In genomic region chr10:10017716-10018115, GRCh38 we compare ENCODE assay signal across 33 cellular contexts.
"Had no signal": no experiment of that assay in that cellular context is flagged by ENCODE, and none has a peak within 500 bp of the region (broad histone marks: within the 10 kb centered on the region; RNA-seq: fewer than 3 reads in every experiment).

No MANE protein-coding gene starts in this region.

- H3K4me1 Mint-ChIP-seq: activated naive CD4-positive, alpha-beta T cell treated with anti-CD3 and anti-CD28 coated beads, Interleukin-2, amount 10 ng/mL, durations not matched to agents 7 days and 5 days; activated naive CD4-positive, alpha-beta T cell treated with anti-CD3 and anti-CD28 coated beads, Interleukin-2, amount 50 U/mL, for 24 hours; activated naive CD8-positive, alpha-beta T cell treated with anti-CD3 and anti-CD28 coated beads for 36 hours; activated naive CD8-positive, alpha-beta T cell treated with anti-CD3 and anti-CD28 coated beads, Interleukin-2, amount 10 ng/mL, durations not matched to agents 7 days and 5 days; activated naive CD8-positive, alpha-beta T cell treated with anti-CD3 and anti-CD28 coated beads, Interleukin-2, amount 50 U/mL, for 24 hours; activated T-helper 17 cell treated with anti-CD3 and anti-CD28 coated beads, Interleukin-2, amount 50 U/mL, for 72 hours; brain; central memory CD8-positive, alpha-beta T cell had no signal

- H3K4me3 Mint-ChIP-seq: activated naive CD4-positive, alpha-beta T cell treated with anti-CD3 and anti-CD28 coated beads, Interleukin-2, amount 10 ng/mL, durations not matched to agents 7 days and 5 days; activated naive CD4-positive, alpha-beta T cell treated with anti-CD3 and anti-CD28 coated beads, Interleukin-2, amount 50 U/mL, for 24 hours; activated naive CD8-positive, alpha-beta T cell; activated naive CD8-positive, alpha-beta T cell treated with anti-CD3 and anti-CD28 coated beads for 36 hours; activated naive CD8-positive, alpha-beta T cell treated with anti-CD3 and anti-CD28 coated beads, Interleukin-2, amount 10 ng/mL, durations not matched to agents 7 days and 5 days; activated naive CD8-positive, alpha-beta T cell treated with anti-CD3 and anti-CD28 coated beads, Interleukin-2, amount 50 U/mL, for 24 hours; activated T-cell treated with anti-CD3 and anti-CD28 coated beads, Interleukin-2, amount 50 U/mL, for 24 hours; activated T-cell treated with anti-CD3 and anti-CD28 coated beads, Interleukin-2, amount 50 U/mL, for 4 hours; activated T-cell treated with anti-CD3 and anti-CD28 coated beads, Interleukin-2, amount 50 U/mL, for 72 hours; activated T-helper 1 cell treated with anti-CD3 and anti-CD28 coated beads, Interleukin-12 subunit alpha, Interleukin-12 subunit beta, Interleukin-2, Interleukin-4 antibody, amounts not matched to agents 30 ng/mL and 10 ng/mL and 1 ng/mL, durations not matched to agents 14 hours and 24 hours and 36 hours; activated T-helper 17 cell treated with anti-CD3 and anti-CD28 coated beads, Interleukin-2, amount 50 U/mL, for 72 hours; brain; central memory CD8-positive, alpha-beta T cell had no signal

- H3K36me3 Mint-ChIP-seq: activated naive CD4-positive, alpha-beta T cell treated with anti-CD3 and anti-CD28 coated beads, Interleukin-2, amount 10 ng/mL, durations not matched to agents 7 days and 5 days; activated naive CD4-positive, alpha-beta T cell treated with anti-CD3 and anti-CD28 coated beads, Interleukin-2, amount 50 U/mL, for 24 hours; activated naive CD8-positive, alpha-beta T cell; activated naive CD8-positive, alpha-beta T cell treated with anti-CD3 and anti-CD28 coated beads for 36 hours; activated naive CD8-positive, alpha-beta T cell treated with anti-CD3 and anti-CD28 coated beads, Interleukin-2, amount 10 ng/mL, durations not matched to agents 7 days and 5 days had no signal

- H3K9me3 Mint-ChIP-seq: activated T-cell treated with anti-CD3 and anti-CD28 coated beads, Interleukin-2, amount 50 U/mL, for 24 hours; activated T-cell treated with anti-CD3 and anti-CD28 coated beads, Interleukin-2, amount 50 U/mL, for 4 hours; activated T-helper 2 cell treated with anti-CD3 and anti-CD28 coated beads, Interferon-gamma antibody, Interleukin-2, Interleukin-4, amounts not matched to agents 10 μg/mL and 5 μg/mL and 100 μg/mL, durations not matched to agents 14 hours and 24 hours and 36 hours had no signal

- DNase-seq: activated effector memory CD4-positive, alpha-beta T cell treated with anti-CD3 and anti-CD28 coated beads, Interleukin-2, amount 50 U/mL, for 16 hours; activated effector memory CD4-positive, alpha-beta T cell treated with Interleukin-2 at 50 U/mL for 16 hours; activated gamma-delta T cell; activated gamma-delta T cell treated with Interleukin-2 at 50 U/mL for 16 hours; activated naive CD4-positive, alpha-beta T cell; activated naive CD4-positive, alpha-beta T cell treated with anti-CD3 and anti-CD28 coated beads, Interleukin-2, amount 10 ng/mL, durations not matched to agents 7 days and 5 days; activated naive CD4-positive, alpha-beta T cell treated with Interleukin-2 at 50 U/mL for 16 hours; activated naive CD8-positive, alpha-beta T cell treated with anti-CD3 and anti-CD28 coated beads for 36 hours; activated naive CD8-positive, alpha-beta T cell treated with anti-CD3 and anti-CD28 coated beads, Interleukin-2, amount 10 ng/mL, durations not matched to agents 7 days and 5 days; activated naive CD8-positive, alpha-beta T cell treated with anti-CD3 and anti-CD28 coated beads, Interleukin-2, amount 50 U/mL, for 24 hours; activated T-cell treated with anti-CD3 and anti-CD28 coated beads for 4 hours; activated T-cell treated with anti-CD3 and anti-CD28 coated beads, Interleukin-2, amount 50 U/mL, for 1 hour; activated T-cell treated with anti-CD3 and anti-CD28 coated beads, Interleukin-2, amount 50 U/mL, for 24 hours; activated T-cell treated with anti-CD3 and anti-CD28 coated beads, Interleukin-2, amount 50 U/mL, for 4 hours; activated T-cell treated with anti-CD3 and anti-CD28 coated beads, Interleukin-2, amount 50 U/mL, for 48 hours; activated T-cell treated with anti-CD3 and anti-CD28 coated beads, Interleukin-2, amount 50 U/mL, for 72 hours; adrenal gland; amniotic stem cell; amygdala; anterior cingulate cortex; aorta; body of pancreas; brain microvascular endothelial cell; central memory CD4-positive, alpha-beta T cell; cerebellar nuclear complex had no signal

- H3K27me3 Mint-ChIP-seq: activated naive CD4-positive, alpha-beta T cell treated with anti-CD3 and anti-CD28 coated beads, Interleukin-2, amount 10 ng/mL, durations not matched to agents 7 days and 5 days; activated naive CD8-positive, alpha-beta T cell treated with anti-CD3 and anti-CD28 coated beads, Interleukin-2, amount 50 U/mL, for 24 hours; activated T-cell treated with anti-CD3 and anti-CD28 coated beads, Interleukin-2, amount 50 U/mL, for 24 hours; brain; central memory CD8-positive, alpha-beta T cell had no signal

- H3K27ac Mint-ChIP-seq: activated naive CD4-positive, alpha-beta T cell treated with anti-CD3 and anti-CD28 coated beads, Interleukin-2, amount 10 ng/mL, durations not matched to agents 7 days and 5 days; activated naive CD4-positive, alpha-beta T cell treated with anti-CD3 and anti-CD28 coated beads, Interleukin-2, amount 50 U/mL, for 24 hours; activated naive CD4-positive, alpha-beta T cell treated with anti-CD3 and anti-CD28 coated beads, Interleukin-2, amount 50 U/mL, for 72 hours; activated naive CD8-positive, alpha-beta T cell; activated naive CD8-positive, alpha-beta T cell treated with anti-CD3 and anti-CD28 coated beads for 36 hours; activated naive CD8-positive, alpha-beta T cell treated with anti-CD3 and anti-CD28 coated beads, Interleukin-2, amount 10 ng/mL, durations not matched to agents 7 days and 5 days; activated naive CD8-positive, alpha-beta T cell treated with anti-CD3 and anti-CD28 coated beads, Interleukin-2, amount 50 U/mL, for 24 hours; activated T-cell treated with anti-CD3 and anti-CD28 coated beads, Interleukin-2, amount 50 U/mL, for 24 hours; activated T-cell treated with anti-CD3 and anti-CD28 coated beads, Interleukin-2, amount 50 U/mL, for 72 hours; activated T-helper 1 cell treated with anti-CD3 and anti-CD28 coated beads, Interleukin-12 subunit alpha, Interleukin-12 subunit beta, Interleukin-2, Interleukin-4 antibody, amounts not matched to agents 30 ng/mL and 10 ng/mL and 1 ng/mL, durations not matched to agents 14 hours and 24 hours and 36 hours; activated T-helper 17 cell treated with anti-CD3 and anti-CD28 coated beads, Interleukin-2, amount 50 U/mL, for 72 hours; activated T-helper 2 cell treated with anti-CD3 and anti-CD28 coated beads, Interferon-gamma antibody, Interleukin-2, Interleukin-4, amounts not matched to agents 10 μg/mL and 5 μg/mL and 100 μg/mL, durations not matched to agents 14 hours and 24 hours and 36 hours; brain had no signal
